ENCODE assay signal across 19 cellular contexts in genomic region chr19:53503126-53503525, GRCh38. TPM values are rescaled to one million over a fixed set of nuclear protein-coding genes. Genes with fewer than 3 reads are reported as not detected.
DNase-seq lines count a peak whose midpoint lies in the region; FAIRE-seq and TF ChIP-seq lines count a peak whose summit lies in the region.
"Had no signal": no experiment of that assay in that cellular context is flagged by ENCODE, and none has a peak within 500 bp of the region (broad histone marks: within the 10 kb centered on the region; RNA-seq: fewer than 3 reads in every experiment).

No MANE protein-coding gene starts in this region.

- no peak overlapping the region for H4K8ac ChIP-seq in H1 (ENCODE audit: extremely low read depth, insufficient read depth, low read length)

- no peak overlapping the region for H3K18ac ChIP-seq in H1 (ENCODE audit: extremely low read depth, low read length)

- DNase-seq in NCI-H146 (lab: John Stamatoyannopoulos, UW), result peak; percentile 58
- peak; percentile 28 for DNase-seq in NCI-H2227 treated with DMSO at 0.1 percent for 48 hours (lab: John Stamatoyannopoulos, UW)
- DNase-seq in H1 (ENCODE audit: low read depth in 1 of 2, low spot score in 2 of 2), result no peak
- peak; percentile 40 for DNase-seq in retina
- DNase-seq in RPMI8226, result no peak
- no peak for DNase-seq in MV-4-11 (lab: John Stamatoyannopoulos, UW)
- DNase-seq in transverse colon, result no peak
- DNase-seq: activated CD4-positive, alpha-beta T cell treated with anti-CD3 and anti-CD28 coated beads, Interleukin-2, amount 10 ng/mL, durations not matched to agents 24 days and 14 days; activated CD8-positive, alpha-beta memory T cell treated with anti-CD3 and anti-CD28 coated beads, Interleukin-2, amount 10 ng/mL, durations not matched to agents 7 days and 5 days; activated naive CD4-positive, alpha-beta T cell treated with anti-CD3 and anti-CD28 coated beads, Interleukin-2, amount 50 U/mL, for 16 hours; CD4-positive, alpha-beta memory T cell; heart right ventricle; Karpas-422; left lung; NCI-H2081 treated with DMSO at 0.1 percent for 48 hours; NCI-H526 treated with DMSO at 0.1 percent for 48 hours; PC-9; SIG-M5 had no signal

- no peak overlapping the region for H4K91ac ChIP-seq in H1 (replicated peaks; ENCODE audit: insufficient read length, low read length)

- POLR2A ChIA-PET in H1 (lab: Charles Lee; ENCODE audit: partially characterized antibody), result interaction anchor here (0.6 kb wide), 1 partner anchor 110 kb away, joined by 3 read pairs; no protein-coding TSS in a partner anchor

- H3K79me1 ChIP-seq in H1 (ENCODE audit: low read depth, low read length), result no peaks in the 10 kb centered on the region

- H3K23me2 ChIP-seq in H1 (ENCODE audit: low read depth, low read length), result no peaks in the 10 kb centered on the region; the same call in 1 of the 2 replicates

- H3K9ac ChIP-seq in H1 (replicated peaks in 1 of 4; ENCODE audit: extremely low read depth in 1 of 4, low read depth in 3 of 4, low read length in 3 of 4), result no peak overlapping the region

- H3K23ac ChIP-seq in H1 (ENCODE audit: insufficient read length), result no peak overlapping the region

- H4K5ac ChIP-seq in H1 (ENCODE audit: insufficient read length, low read depth, low read length), result no peak overlapping the region

- H3K27ac ChIP-seq in H1 (ENCODE audit: low read depth, low read length) (no peak overlapping the region), transverse colon (no peak overlapping the region)
- H3K27ac ChIP-seq: left lung, PC-9 had no signal

- intact Hi-C loops in transverse colon (cut with DNase I; ENCODE audit: low total_unique reads), result no loop called here

- peaks cover 0 to 4% (median 1%) of the 10 kb centered on the region in 4 experiments; a peak in 2 of 7 replicates for H3K4me1 ChIP-seq in H1 (replicated peaks in 1 of 4; ENCODE audit: control insufficient read depth in 3 of 4, insufficient read depth in 4 of 4, low read length in 3 of 4)
- H3K4me1 ChIP-seq in transverse colon, result no peaks in the 10 kb centered on the region
- H3K4me1 ChIP-seq: left lung had no signal

- no peak for TF ChIP-seq CTCF in H1 (IDR thresholded peaks at IDR 0.05; ENCODE audit: control extremely low read depth in 1 of 3, insufficient read depth in 1 of 3, low read depth in 1 of 3, low read length in 3 of 3)
- TF ChIP-seq CTCF in transverse colon (IDR thresholded peaks at IDR 0.05), result no peak

- no peak for TF ChIP-seq RAD21 in H1 (IDR thresholded peaks at IDR 0.05 in 1 of 2, conservative IDR thresholded peaks at IDR 0.05 in 1 of 2; ENCODE audit: low read depth in 2 of 2, low read length in 2 of 2)

- no peaks in the 10 kb centered on the region for H4K20me1 ChIP-seq in H1 (replicated peaks in 1 of 2; ENCODE audit: control insufficient read depth in 1 of 2, insufficient read depth in 2 of 2, low read length in 2 of 2)

- 67% methylated on average over 7 of the region's 7 CpGs; no CpG with 5 or more reads in 1 of the 2 experiments for WGBS in H1 (ENCODE audit: extremely low coverage in 1 of 2, insufficient coverage in 1 of 2, insufficient read length in 1 of 2, insufficient replicate concordance in 2 of 2, low coverage in 1 of 2, low lambda C conversion rate in 2 of 2, missing lambda C conversion rate in 1 of 2), 2 experiments
- 62 to 65% methylated on average over 3 to 7 of the region's 7 CpGs for WGBS in transverse colon (ENCODE audit: low coverage in 1 of 2), 2 donors

- H3K9me3 ChIP-seq in H1 (ENCODE audit: insufficient read depth in 2 of 2, low read depth in 1 of 2, low read length in 1 of 2) (no peaks in the 10 kb centered on the region), transverse colon (no peaks in the 10 kb centered on the region)

- no peak overlapping the region for H2BK15ac ChIP-seq in H1 (ENCODE audit: low read length)

- H2BK20ac ChIP-seq in H1 (ENCODE audit: low read length), result no peak overlapping the region

- H3K4me2 ChIP-seq in H1 (ENCODE audit: insufficient read depth in 1 of 2, low read depth in 2 of 2, low read length in 2 of 2), result peak overlapping the region in 1 of 2 experiments; percentile 78; a peak in 2 of 4 replicates
- H3K4me2 ChIP-seq: PC-9 had no signal

- H2AFZ ChIP-seq in H1 (ENCODE audit: low read length), result no peak overlapping the region
- H2AFZ ChIP-seq: PC-9 had no signal

- H3K4ac ChIP-seq in H1 (replicated peaks; ENCODE audit: insufficient read length, low read depth, low read length), result no peak overlapping the region

- no peak for TF ChIP-seq EP300 in H1 (IDR thresholded peaks at IDR 0.05; ENCODE audit: borderline replicate concordance in 1 of 2, low read depth in 2 of 2, low read length in 2 of 2)
- TF ChIP-seq EP300 in transverse colon (IDR thresholded peaks at IDR 0.05; ENCODE audit: low read depth), result no peak

- H3K4me3 ChIP-seq in H1 (ENCODE audit: extremely low read depth in 1 of 4, insufficient read depth in 2 of 4, low read depth in 3 of 4, low read length in 4 of 4) (no peak overlapping the region), transverse colon (no peak overlapping the region)
- H3K4me3 ChIP-seq: GM12878, left lung, PC-9 had no signal

- no peak overlapping the region for H2BK120ac ChIP-seq in H1 (replicated peaks; ENCODE audit: low read depth, low read length)

- H2BK12ac ChIP-seq in H1 (ENCODE audit: low read depth, low read length), result 0 out of 2 replicates have a peak overlapping the region, but pooled peaks have one; percentile 27

- no peak overlapping the region for H2BK5ac ChIP-seq in H1 (ENCODE audit: low read depth, low read length)

- CTCF ChIA-PET in H1 (lab: Charles Lee; ENCODE audit: partially characterized antibody), result interaction anchor here (0.8 kb wide), 1 partner anchor 37 kb away, joined by 3 read pairs; no protein-coding TSS in a partner anchor

- no peaks in the 10 kb centered on the region for H3K79me2 ChIP-seq in H1 (ENCODE audit: control insufficient read depth in 1 of 2, insufficient read depth in 2 of 2, low read length in 2 of 2)

- in situ Hi-C loops in transverse colon (cut with MboI; ENCODE audit: low pct_ligation_motif_present in 1 of 4, low pct_unique_long_range_greater_than_20kb in 1 of 4, low sequenced_read_pairs in 3 of 4), result loop anchor here in 1 of 4 donors (10.0 kb wide), 1 partner anchor 88 kb away; no protein-coding TSS in a partner anchor

- H3K56ac ChIP-seq in H1 (replicated peaks; ENCODE audit: insufficient read length, low read depth, low read length), result no peak overlapping the region

- H3K27me3 ChIP-seq in H1 (replicated peaks in 1 of 4; ENCODE audit: control insufficient read depth in 3 of 4, extremely low read depth in 1 of 4, insufficient read depth in 3 of 4, low read length in 3 of 4) (no peaks in the 10 kb centered on the region), transverse colon (no peaks in the 10 kb centered on the region)

- no peak overlapping the region for H3K14ac ChIP-seq in H1 (ENCODE audit: insufficient read length)

- TF ChIP-seq POLR2A in H1 (IDR thresholded peaks at IDR 0.05; ENCODE audit: control extremely low read depth in 1 of 2, low read depth in 2 of 2, low read length in 2 of 2) (no peak), transverse colon (IDR thresholded peaks at IDR 0.05) (no peak)

- H3K36me3 ChIP-seq in H1 (ENCODE audit: control insufficient read depth in 2 of 4, insufficient read depth in 4 of 4, low read length in 3 of 4) (no peaks in the 10 kb centered on the region), transverse colon (no peaks in the 10 kb centered on the region)
- H3K36me3 ChIP-seq: heart right ventricle, left lung had no signal

- no peak for FAIRE-seq in H1 (lab: Jason Lieb, UNC)
- FAIRE-seq: GM12878 had no signal

- no peak overlapping the region for H2AK5ac ChIP-seq in H1 (ENCODE audit: low read depth, low read length)

TF ChIP-seq in H1, 55 proteins besides CTCF, POLR2A, EP300 and RAD21 (continues in another document):
- TF ChIP-seq YY1 (IDR thresholded peaks at IDR 0.05; ENCODE audit: low read depth, low read length) (no peak), GABPA (IDR thresholded peaks at IDR 0.05; ENCODE audit: borderline replicate concordance, insufficient read depth, low read length) (no peak), POU5F1 (IDR thresholded peaks at IDR 0.05; ENCODE audit: low read depth, low read length) (no peak), BCL11A (IDR thresholded peaks at IDR 0.05; ENCODE audit: low read depth in 2 of 2, low read length in 2 of 2) (no peak), NANOG (IDR thresholded peaks at IDR 0.05; ENCODE audit: insufficient read depth, low read depth, low read length, poor library complexity, severe bottlenecking) (no peak)

RNA-seq across cellular contexts. Expression of gene ZNF331, which starts 34.8 kb away (rescaled TPM):
- total RNA-seq in H1 (2021; fragmentation: NEBNext Ultra II Directional; extraction: Animal tissue kit (Norgen Biotek cat#: 25700)), result 36.7 and 44.1 TPM in 2 replicates
- 30.0 and 43.7 TPM in 2 replicates for polyA plus RNA-seq in H1 (2011; rRNA removed)
- 62.0 TPM for polyA plus RNA-seq in H1 (2011; cell fraction: cytosol; rRNA removed)
- polyA plus RNA-seq in H1 (2011; cell fraction: nucleus; rRNA removed), result 81.9 TPM
- polyA plus RNA-seq in H1 (2012, experiment 1 of 2), result 39.8 to 55.6 TPM (median 46.6 TPM) in 4 replicates
- 4.6 TPM for polyA plus RNA-seq in H1 (2012, experiment 2 of 2)
- 30.5 TPM for polyA plus RNA-seq in H1 (2013, experiment 1 of 2)
- 26.8 TPM for polyA plus RNA-seq in H1 (2013, experiment 2 of 2)
- 34.3 and 35.5 TPM in 2 replicates for polyA minus RNA-seq in H1 (2011; rRNA and poly(A)+ RNA removed)
- polyA minus RNA-seq in H1 (2011; cell fraction: cytosol; rRNA and poly(A)+ RNA removed), result 22.2 TPM
- 48.1 TPM for polyA minus RNA-seq in H1 (2011; cell fraction: nucleus; rRNA and poly(A)+ RNA removed)
- total RNA-seq in transverse colon, result 10 to 100 TPM in 1 of 4 donors, 1 to 10 TPM in 3; 3.7 to 15.7 (median 5.8) TPM

RNA-seq across cellular contexts. Expression of gene ZNF813, which starts 35.6 kb away (rescaled TPM):
- 22.1 and 22.4 TPM in 2 replicates for total RNA-seq in H1 (2021; fragmentation: NEBNext Ultra II Directional; extraction: Animal tissue kit (Norgen Biotek cat#: 25700))
- polyA plus RNA-seq in H1 (2011; rRNA removed), result 1.9 and 2.9 TPM in 2 replicates
- 3.8 TPM for polyA plus RNA-seq in H1 (2011; cell fraction: cytosol; rRNA removed)
- 3.4 TPM for polyA plus RNA-seq in H1 (2011; cell fraction: nucleus; rRNA removed)
- polyA plus RNA-seq in H1 (2012, experiment 1 of 2), result 7.9 to 13.6 TPM (median 8.7 TPM) in 4 replicates
- 0.88 TPM for polyA plus RNA-seq in H1 (2012, experiment 2 of 2)
- 11.9 TPM for polyA plus RNA-seq in H1 (2013, experiment 1 of 2)
- 10.6 TPM for polyA plus RNA-seq in H1 (2013, experiment 2 of 2)
- polyA minus RNA-seq in H1 (2011; rRNA and poly(A)+ RNA removed), result 18.5 and 24.9 TPM in 2 replicates
- 11.4 TPM for polyA minus RNA-seq in H1 (2011; cell fraction: cytosol; rRNA and poly(A)+ RNA removed)
- polyA minus RNA-seq in H1 (2011; cell fraction: nucleus; rRNA and poly(A)+ RNA removed), result 36.4 TPM
- 1 to 10 TPM; 1.9 to 3.8 (median 3.3) TPM for total RNA-seq in transverse colon

Comparison
In these comparisons a context has a peak if more than half of its experiments do, and no peak if none do; other contexts are left out.
1. DNase-seq: peak in NCI-H146 (single experiment), NCI-H2227 treated with DMSO at 0.1 percent for 48 hours (single experiment) and retina (single experiment); none in H1 (0 of 2), RPMI8226 (single experiment), MV-4-11 (single experiment) and transverse colon (single experiment).